ENCODE assay signal across 27 cellular contexts in the genomic region with DNA sequence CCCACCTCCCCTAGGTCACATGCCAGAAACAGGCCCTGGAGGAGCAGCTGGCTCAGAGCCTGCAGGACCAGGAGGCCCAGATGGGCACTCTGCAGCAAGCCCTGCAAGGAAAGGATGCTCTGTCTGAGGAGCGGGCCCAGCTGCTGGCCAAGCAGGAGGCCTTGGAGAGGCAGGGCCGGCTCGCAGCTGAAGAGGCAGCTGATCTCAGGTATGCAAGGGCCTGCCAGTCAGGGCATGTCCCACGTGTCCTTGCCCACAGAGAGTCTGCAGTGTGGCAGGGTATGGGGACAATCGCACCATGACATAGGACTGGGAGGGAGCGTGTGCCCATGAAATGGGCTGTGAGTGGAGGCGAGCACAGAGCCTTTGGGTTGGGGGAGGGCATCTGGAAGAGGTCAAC. TPM values are rescaled to one million over a fixed set of nuclear protein-coding genes. Genes with fewer than 3 reads are reported as not detected.
DNase-seq lines count a peak whose midpoint lies in the region; ATAC-seq, FAIRE-seq and TF ChIP-seq lines count a peak whose summit lies in the region.
"Had no signal": no experiment of that assay in that cellular context is flagged by ENCODE, and none has a peak within 500 bp of the region (broad histone marks: within the 10 kb centered on the region; RNA-seq: fewer than 3 reads in every experiment).

No MANE protein-coding gene starts in this region.

- H3K4me3 ChIP-seq in testis = no peak overlapping the region
- H3K4me3 ChIP-seq: colonic mucosa had no signal

- CTCF ChIA-PET in activated naive CD4-positive, alpha-beta T cell treated with anti-CD3 and anti-CD28 coated beads for 36 hours (lab: Charles Lee) = no interaction called here

- H3K4me1 ChIP-seq in testis = no peaks in the 10 kb centered on the region
- H3K4me1 ChIP-seq: colonic mucosa had no signal

- H3K27me3 ChIP-seq in testis = no peaks in the 10 kb centered on the region
- H3K27me3 ChIP-seq: colonic mucosa had no signal

- intact Hi-C loops in activated naive CD4-positive, alpha-beta T cell treated with anti-CD3 and anti-CD28 coated beads for 36 hours (cut with micrococcal nuclease) = no loop called here
- intact Hi-C loops in testis (cut with DNase I; ENCODE audit: low total_unique reads) = no loop called here

- no peak for TF ChIP-seq POLR2A in testis (IDR thresholded peaks at IDR 0.05)

- H3K36me3 Mint-ChIP-seq in activated naive CD4-positive, alpha-beta T cell treated with anti-CD3 and anti-CD28 coated beads for 36 hours (ENCODE audit: low read depth) = no peaks in the 10 kb centered on the region
- H3K36me3 Mint-ChIP-seq: CD4-positive, CD25-positive, alpha-beta regulatory T cell; memory B cell; naive thymus-derived CD4-positive, alpha-beta T cell had no signal

- FAIRE-seq in RCC 7860 (lab: Jason Lieb, UNC) = no peak
- FAIRE-seq: astrocyte, endothelial cell of umbilical vein, keratinocyte, TTC549 had no signal

- ATAC-seq in left lobe of liver = no peak
- ATAC-seq: naive thymus-derived CD4-positive, alpha-beta T cell had no signal

- DNase-seq in activated naive CD4-positive, alpha-beta T cell treated with anti-CD3 and anti-CD28 coated beads for 36 hours = peak; percentile 0
- DNase-seq in activated naive CD4-positive, alpha-beta T cell treated with anti-CD3 and anti-CD28 coated beads, Interleukin-2, amount 50 U/mL, for 16 hours = no peak
- DNase-seq in NCI-H524 treated with DMSO at 0.1 percent for 48 hours (lab: John Stamatoyannopoulos, UW) = peak; percentile 77
- DNase-seq in left lobe of liver (ENCODE audit: low spot score) = peak; percentile 34
- DNase-seq in testis = peak; percentile 10
- no peak for DNase-seq in RCC 7860 (ENCODE audit: low spot score)
- no peak for DNase-seq in SIG-M5 treated with dmso at 0.1 percent for 504 hours (lab: John Stamatoyannopoulos, UW; ENCODE audit: unreplicated experiment)
- DNase-seq in superior temporal gyrus (ENCODE audit: extremely low spot score) = no peak
- DNase-seq: activated CD4-positive, alpha-beta T cell treated with anti-CD3 and anti-CD28 coated beads for 4 hours; activated naive CD4-positive, alpha-beta T cell; CD4-positive, CD25-positive, alpha-beta regulatory T cell; colonic mucosa; hippocampal formation; IMR-90; NCI-H146; NCI-H446; stimulated activated CD4-positive, alpha-beta T cell treated with anti-CD3 and anti-CD28 coated beads, Interleukin-4, amount 100 ng/mL, for 1 hour; SW 1271 had no signal

- WGBS in testis, 2 donors = 85 to 94% methylated on average over 4 to 7 of the region's 7 CpGs

- H3K27me3 Mint-ChIP-seq in activated naive CD4-positive, alpha-beta T cell treated with anti-CD3 and anti-CD28 coated beads for 36 hours (ENCODE audit: low read depth) = no peaks in the 10 kb centered on the region

- no peak overlapping the region for H3K4me3 Mint-ChIP-seq in activated naive CD4-positive, alpha-beta T cell treated with anti-CD3 and anti-CD28 coated beads for 36 hours
- H3K4me3 Mint-ChIP-seq: CD4-positive, CD25-positive, alpha-beta regulatory T cell; memory B cell; naive thymus-derived CD4-positive, alpha-beta T cell had no signal

- no peak overlapping the region for H3K27ac ChIP-seq in testis
- H3K27ac ChIP-seq: colonic mucosa had no signal

- no peaks in the 10 kb centered on the region for H3K36me3 ChIP-seq in testis (ENCODE audit: low read depth, missing control alignments)
- H3K36me3 ChIP-seq: colonic mucosa had no signal

- no peaks in the 10 kb centered on the region for H3K4me1 Mint-ChIP-seq in activated naive CD4-positive, alpha-beta T cell treated with anti-CD3 and anti-CD28 coated beads for 36 hours (ENCODE audit: low read depth)
- H3K4me1 Mint-ChIP-seq: CD4-positive, CD25-positive, alpha-beta regulatory T cell; memory B cell; naive thymus-derived CD4-positive, alpha-beta T cell had no signal

- no peak overlapping the region for H3K27ac Mint-ChIP-seq in activated naive CD4-positive, alpha-beta T cell treated with anti-CD3 and anti-CD28 coated beads for 36 hours
- H3K27ac Mint-ChIP-seq: memory B cell had no signal

- no peak for TF ChIP-seq CTCF in testis (IDR thresholded peaks at IDR 0.05)

- H3K9me3 ChIP-seq in testis = no peaks in the 10 kb centered on the region
- H3K9me3 ChIP-seq: colonic mucosa had no signal

- peaks cover 2% of the 10 kb centered on the region for H3K9me3 Mint-ChIP-seq in activated naive CD4-positive, alpha-beta T cell treated with anti-CD3 and anti-CD28 coated beads for 36 hours

RNA-seq across cellular contexts. Expression of a gene that starts 39.9 kb away (rescaled TPM):
- total RNA-seq in activated naive CD4-positive, alpha-beta T cell treated with anti-CD3 and anti-CD28 coated beads for 36 hours = not detected
- total RNA-seq in left lobe of liver = 0.05 TPM
- total RNA-seq in testis = under 1 TPM; 0.43 to 0.55 TPM
- 0.51 TPM for polyA plus RNA-seq in testis (ENCODE audit: insufficient read depth, low read depth, low replicate concordance)
- total RNA-seq: astrocyte; CD4-positive, CD25-positive, alpha-beta regulatory T cell; endothelial cell of umbilical vein; fibroblast of villous mesenchyme; IMR-90; M059J had no signal
- polyA plus RNA-seq: CD4-positive, CD25-positive, alpha-beta regulatory T cell; endothelial cell of umbilical vein; IMR-90; keratinocyte; naive thymus-derived CD4-positive, alpha-beta T cell had no signal

RNA-seq across cellular contexts. Expression of a gene that starts 50.1 kb away (rescaled TPM):
- not detected for total RNA-seq in activated naive CD4-positive, alpha-beta T cell treated with anti-CD3 and anti-CD28 coated beads for 36 hours
- total RNA-seq in left lobe of liver (19.3 TPM), testis (not detected)
- polyA plus RNA-seq in testis (ENCODE audit: insufficient read depth, low read depth, low replicate concordance) = 1.1 TPM
- total RNA-seq: CD4-positive, CD25-positive, alpha-beta regulatory T cell; endothelial cell of umbilical vein; fibroblast of villous mesenchyme; IMR-90; M059J; naive thymus-derived CD4-positive, alpha-beta T cell; skeletal muscle tissue had no signal
- polyA plus RNA-seq: CD4-positive, CD25-positive, alpha-beta regulatory T cell; endothelial cell of umbilical vein; IMR-90; naive thymus-derived CD4-positive, alpha-beta T cell had no signal

RNA-seq across cellular contexts. Expression of a gene that starts 52.4 kb away (rescaled TPM):
- under 1 TPM; 0.35 to 0.60 TPM for total RNA-seq in activated naive CD4-positive, alpha-beta T cell treated with anti-CD3 and anti-CD28 coated beads for 36 hours
- total RNA-seq in left lobe of liver = 34.9 TPM
- total RNA-seq in testis = 100 to 1,000 TPM in 1 of 2 donors, 10 to 100 TPM in 1; 82.7 to 107 TPM
- 15.8 TPM for polyA plus RNA-seq in testis (ENCODE audit: insufficient read depth, low read depth, low replicate concordance)

Comparison
In these comparisons a context has a peak if more than half of its experiments do, and no peak if none do; other contexts are left out.
1. DNase-seq: peak in activated naive CD4-positive, alpha-beta T cell treated with anti-CD3 and anti-CD28 coated beads for 36 hours (single experiment), NCI-H524 treated with DMSO at 0.1 percent for 48 hours (single experiment), left lobe of liver (single experiment) and testis (single experiment); none in activated naive CD4-positive, alpha-beta T cell treated with anti-CD3 and anti-CD28 coated beads, Interleukin-2, amount 50 U/mL, for 16 hours (single experiment), RCC 7860 (single experiment), SIG-M5 treated with dmso at 0.1 percent for 504 hours (single experiment) and superior temporal gyrus (single experiment).
2. RNA of a gene that starts 50.1 kb away (total RNA-seq): 19.3 TPM in left lobe of liver (single experiment); not detected in activated naive CD4-positive, alpha-beta T cell treated with anti-CD3 and anti-CD28 coated beads for 36 hours and not detected in testis; every median in the first group is over 10 times any median in the second.
3. RNA of a gene that starts 52.4 kb away (total RNA-seq): 82.7 to 107 TPM in testis and 34.9 TPM in left lobe of liver (single experiment); 0.35 to 0.60 TPM in activated naive CD4-positive, alpha-beta T cell treated with anti-CD3 and anti-CD28 coated beads for 36 hours; every median in the first group is over 10 times any median in the second.